Comparison of ENCODE assay signal across 12 cellular contexts in genomic region chr2:176123847-176124273, GRCh38. TPM values are rescaled to one million over a fixed set of nuclear protein-coding genes. Genes with fewer than 3 reads are reported as not detected.
DNase-seq lines count a peak whose midpoint lies in the region; TF ChIP-seq lines count a peak whose summit lies in the region.
"Had no signal": no experiment of that assay in that cellular context is flagged by ENCODE, and none has a peak within 500 bp of the region (broad histone marks: within the 10 kb centered on the region; RNA-seq: fewer than 3 reads in every experiment).

No MANE protein-coding gene starts in this region.

- H3K4me3 Mint-ChIP-seq in CD8-positive, alpha-beta memory T cell = peak overlapping the region in 4 of 7 donors; percentile 13 to 61 (median 60)

- H3K27ac ChIP-seq in CD8-positive, alpha-beta memory T cell (ENCODE audit: low read depth, low read length) = no peak overlapping the region
- H3K27ac ChIP-seq in SK-N-SH (ENCODE audit: low read depth in 2 of 2, low read length in 1 of 2) (peak overlapping the region in 1 of 2 experiments; percentile 22; a peak in 2 of 4 replicates), skeletal muscle tissue (ENCODE audit: low read depth, low read length) (no peak overlapping the region)

- TF ChIP-seq CTCF in SK-N-SH (IDR thresholded peaks at IDR 0.05) = no peak
- TF ChIP-seq CTCF in fibroblast of villous mesenchyme (IDR thresholded peaks at IDR 0.05; ENCODE audit: insufficient read depth, low read depth, low read length) = no peak

- no peak overlapping the region for H3K4me3 ChIP-seq in CD8-positive, alpha-beta memory T cell (ENCODE audit: low read length)
- peak overlapping the region; percentile 66 to 78 for H3K4me3 ChIP-seq in SK-N-SH (ENCODE audit: low read depth in 2 of 2, low read length in 1 of 2)
- peak overlapping the region; percentile 51 for H3K4me3 ChIP-seq in fibroblast of villous mesenchyme (ENCODE audit: low read depth, low read length)
- peak overlapping the region in 2 of 3 donors; percentile 60 to 85 for H3K4me3 ChIP-seq in skeletal muscle tissue (ENCODE audit: low read length in 3 of 3)

- H3K4me1 Mint-ChIP-seq in CD8-positive, alpha-beta memory T cell = peaks cover 20 to 32% (median 24%) of the 10 kb centered on the region in 3 donors

- H3K36me3 ChIP-seq in CD8-positive, alpha-beta memory T cell (ENCODE audit: insufficient read depth, low read length) = no peaks in the 10 kb centered on the region
- H3K36me3 ChIP-seq in SK-N-SH (replicated peaks in 1 of 2; ENCODE audit: control insufficient read depth in 1 of 2, insufficient read depth in 2 of 2, low read length in 1 of 2) (no peaks in the 10 kb centered on the region), skeletal muscle tissue (ENCODE audit: control insufficient read depth in 3 of 3, insufficient read depth in 3 of 3, low read length in 3 of 3) (no peaks in the 10 kb centered on the region)

- DNase-seq in CD8-positive, alpha-beta memory T cell = no peak
- DNase-seq in SK-N-SH = no peak
- DNase-seq in fibroblast of villous mesenchyme (ENCODE audit: low read depth) = peak; percentile 34
- DNase-seq in H4 (ENCODE audit: low spot score) = no peak
- DNase-seq in NCI-H1048 (lab: John Stamatoyannopoulos, UW) = no peak
- no peak for DNase-seq in cerebellar nuclear complex (lab: John Stamatoyannopoulos, UW)
- DNase-seq: DMS153; effector CD4-positive, alpha-beta T cell; hypothalamus; midbrain; small intestine had no signal

- peaks cover 0 to 18% (median 5%) of the 10 kb centered on the region in 5 donors for H3K9me3 Mint-ChIP-seq in CD8-positive, alpha-beta memory T cell

- H3K79me2 ChIP-seq in SK-N-SH (ENCODE audit: insufficient read depth) = no peaks in the 10 kb centered on the region

- CTCF ChIA-PET in CD8-positive, alpha-beta memory T cell (lab: Charles Lee) = interaction anchor here (6.0 kb wide), 1 partner anchor 332 kb away, joined by 79 read pairs; no protein-coding TSS in a partner anchor
- CTCF ChIA-PET in SK-N-SH (lab: Yijun Ruan, JAX) = interaction anchor here (0.6 to 26.1 kb wide), 8 partner anchors 10 to 1025 kb away, joined by 3 to 1047 read pairs (median 50); partner anchors contain the start of gene HOXD10

- peaks cover 0 to 1% (median 0%) of the 10 kb centered on the region in 3 donors for H3K36me3 Mint-ChIP-seq in CD8-positive, alpha-beta memory T cell

- no peaks in the 10 kb centered on the region for H4K20me1 ChIP-seq in SK-N-SH (ENCODE audit: insufficient read depth)

- peaks cover 91% of the 10 kb centered on the region for H3K27me3 ChIP-seq in CD8-positive, alpha-beta memory T cell (ENCODE audit: insufficient read depth, low read length, poor library complexity, severe bottlenecking)
- H3K27me3 ChIP-seq in SK-N-SH (ENCODE audit: insufficient read depth) = no peaks in the 10 kb centered on the region; the same call in 1 of the 2 replicates
- peaks cover 42 to 79% (median 76%) of the 10 kb centered on the region in 3 donors for H3K27me3 ChIP-seq in skeletal muscle tissue (ENCODE audit: control insufficient read depth in 3 of 3, insufficient read depth in 3 of 3, low read length in 3 of 3)

- peaks cover 8% of the 10 kb centered on the region for H3K4me1 ChIP-seq in CD8-positive, alpha-beta memory T cell (ENCODE audit: insufficient read depth, low read length)
- H3K4me1 ChIP-seq in SK-N-SH (ENCODE audit: control insufficient read depth in 1 of 2, insufficient read depth in 2 of 2, low read depth in 1 of 2, low read length in 1 of 2) = peaks cover 4 to 16% of the 10 kb centered on the region in 2 experiments; a peak in 3 of 4 replicates
- H3K4me1 ChIP-seq in skeletal muscle tissue (ENCODE audit: control insufficient read depth in 3 of 3, insufficient read depth in 3 of 3, low read length in 3 of 3) = peaks cover 6 to 18% (median 15%) of the 10 kb centered on the region in 3 donors

- peaks cover 84 to 88% of the 10 kb centered on the region in 2 donors for H3K27me3 Mint-ChIP-seq in CD8-positive, alpha-beta memory T cell

- H2AFZ ChIP-seq in SK-N-SH (ENCODE audit: low read depth) = no peak overlapping the region

- POLR2A ChIA-PET in CD8-positive, alpha-beta memory T cell (lab: Charles Lee) = no interaction called here
- POLR2A ChIA-PET in SK-N-SH (lab: Yijun Ruan, JAX) = interaction anchor here (0.9 to 4.1 kb wide), 3 partner anchors 8 to 514 kb away, joined by 3 to 27 read pairs (median 19); no protein-coding TSS in a partner anchor

- peak overlapping the region in 3 of 8 donors; percentile 42 to 87 (median 63) for H3K27ac Mint-ChIP-seq in CD8-positive, alpha-beta memory T cell

- TF ChIP-seq EP300 in SK-N-SH (IDR thresholded peaks at IDR 0.05; ENCODE audit: borderline replicate concordance in 1 of 2, low read depth in 1 of 2, low read length in 1 of 2) = no peak

- H3K4me2 ChIP-seq in SK-N-SH = peak overlapping the region; percentile 84

- H3K9me3 ChIP-seq in CD8-positive, alpha-beta memory T cell (ENCODE audit: low read length) = no peaks in the 10 kb centered on the region
- H3K9me3 ChIP-seq in SK-N-SH (no peaks in the 10 kb centered on the region), skeletal muscle tissue (ENCODE audit: control insufficient read depth in 3 of 3, low read length in 3 of 3) (no peaks in the 10 kb centered on the region)

- TF ChIP-seq RAD21 in SK-N-SH (IDR thresholded peaks at IDR 0.05; ENCODE audit: low read length) = no peak

- no peaks in the 10 kb centered on the region for H3K9me2 ChIP-seq in SK-N-SH

- 56% methylated on average over 21 of the region's 21 CpGs for WGBS in SK-N-SH (ENCODE audit: low lambda C conversion rate)

- peaks cover 3% of the 10 kb centered on the region for H3F3A ChIP-seq in SK-N-SH (replicated peaks; ENCODE audit: insufficient read depth)

- H3K9ac ChIP-seq in SK-N-SH (no peak overlapping the region), skeletal muscle tissue (ENCODE audit: low read depth in 1 of 3, low read length in 3 of 3) (peak overlapping the region in 1 of 3 donors; percentile 69)

TF ChIP-seq in SK-N-SH, 30 proteins besides CTCF, POLR2A, EP300 and RAD21:
- TF ChIP-seq SIN3A (IDR thresholded peaks at IDR 0.05; ENCODE audit: borderline replicate concordance, low read depth, low read length) (no peak), RXRA (IDR thresholded peaks at IDR 0.05; ENCODE audit: borderline replicate concordance, low read depth) (no peak), ZBTB33 (IDR thresholded peaks at IDR 0.05; ENCODE audit: borderline replicate concordance, low read depth) (no peak), FOSL2 (IDR thresholded peaks at IDR 0.05; ENCODE audit: borderline replicate concordance, low read depth) (no peak), TCF12 (IDR thresholded peaks at IDR 0.05) (no peak), SMC3 (IDR thresholded peaks at IDR 0.05; ENCODE audit: low read depth, low read length) (no peak)

RNA-seq across cellular contexts. Expression of gene HOXD9, which starts 1.3 kb away (rescaled TPM):
- total RNA-seq in CD8-positive, alpha-beta memory T cell = not detected
- polyA plus RNA-seq in CD8-positive, alpha-beta memory T cell = not detected
- polyA plus RNA-seq in SK-N-SH (2012; rRNA removed) = 3.6 and 4.8 TPM in 2 replicates
- polyA plus RNA-seq in SK-N-SH (2012; cell fraction: cytosol; rRNA removed) = 4.2 and 5.0 TPM in 2 replicates
- 4.3 and 6.4 TPM in 2 replicates for polyA plus RNA-seq in SK-N-SH (2012; cell fraction: nucleus; rRNA removed)
- total RNA-seq in fibroblast of villous mesenchyme (10.6 and 11.2 TPM in 2 replicates), skeletal muscle tissue (5.7 TPM)
- 1.1 and 2.1 TPM in 2 replicates for total RNA-seq in H4 (2014; rRNA removed; shearing (Covaris generic))

RNA-seq across cellular contexts. Expression of gene HOXD8, which starts 5.6 kb away (rescaled TPM):
- not detected for total RNA-seq in CD8-positive, alpha-beta memory T cell
- not detected for polyA plus RNA-seq in CD8-positive, alpha-beta memory T cell
- polyA plus RNA-seq in SK-N-SH (2012; rRNA removed) = 6.4 and 8.2 TPM in 2 replicates
- polyA plus RNA-seq in SK-N-SH (2012; cell fraction: cytosol; rRNA removed) = 9.8 and 10.2 TPM in 2 replicates
- 3.2 and 5.0 TPM in 2 replicates for polyA plus RNA-seq in SK-N-SH (2012; cell fraction: nucleus; rRNA removed)
- 11.9 and 15.5 TPM in 2 replicates for total RNA-seq in fibroblast of villous mesenchyme
- 18.8 TPM for total RNA-seq in skeletal muscle tissue
- not detected in 2 replicates for total RNA-seq in H4 (2014; rRNA removed; shearing (Covaris generic))

RNA-seq across cellular contexts. Expression of gene HOXD10, which starts 7.3 kb away (rescaled TPM):
- not detected for total RNA-seq in CD8-positive, alpha-beta memory T cell
- polyA plus RNA-seq in CD8-positive, alpha-beta memory T cell = not detected
- polyA plus RNA-seq in SK-N-SH (2012; rRNA removed) = 0.03 and 0.10 TPM in 2 replicates
- polyA plus RNA-seq in SK-N-SH (2012; cell fraction: cytosol; rRNA removed) = 0.04 TPM in 2 replicates
- 0.06 TPM in 1 of 2 replicates, not detected in the other for polyA plus RNA-seq in SK-N-SH (2012; cell fraction: nucleus; rRNA removed)
- total RNA-seq in fibroblast of villous mesenchyme (39.9 and 58.7 TPM in 2 replicates), skeletal muscle tissue (0.52 TPM)
- not detected in 2 replicates for total RNA-seq in H4 (2014; rRNA removed; shearing (Covaris generic))

RNA-seq across cellular contexts. Expression of gene HOXD11, which starts 16.8 kb away (rescaled TPM):
- not detected for total RNA-seq in CD8-positive, alpha-beta memory T cell
- not detected for polyA plus RNA-seq in CD8-positive, alpha-beta memory T cell
- not detected in 2 replicates for polyA plus RNA-seq in SK-N-SH (2012; rRNA removed)
- not detected in 2 replicates for polyA plus RNA-seq in SK-N-SH (2012; cell fraction: cytosol; rRNA removed)
- polyA plus RNA-seq in SK-N-SH (2012; cell fraction: nucleus; rRNA removed) = not detected in 2 replicates
- 26.4 and 42.3 TPM in 2 replicates for total RNA-seq in fibroblast of villous mesenchyme
- total RNA-seq in skeletal muscle tissue = not detected
- not detected in 2 replicates for total RNA-seq in H4 (2014; rRNA removed; shearing (Covaris generic))
- polyA plus RNA-seq: small intestine had no signal

RNA-seq across cellular contexts. Expression of gene HOXD12, which starts 24.3 kb away (rescaled TPM):
- total RNA-seq in CD8-positive, alpha-beta memory T cell = not detected
- polyA plus RNA-seq in CD8-positive, alpha-beta memory T cell = not detected
- not detected in 2 replicates for polyA plus RNA-seq in SK-N-SH (2012; rRNA removed)
- not detected in 2 replicates for polyA plus RNA-seq in SK-N-SH (2012; cell fraction: cytosol; rRNA removed)
- polyA plus RNA-seq in SK-N-SH (2012; cell fraction: nucleus; rRNA removed) = not detected in 2 replicates
- total RNA-seq in fibroblast of villous mesenchyme = not detected in 2 replicates
- total RNA-seq in skeletal muscle tissue = not detected
- total RNA-seq in H4 (2014; rRNA removed; shearing (Covaris generic)) = not detected in 2 replicates
- polyA plus RNA-seq: small intestine had no signal

Comparison
In these comparisons a context has a peak if more than half of its experiments do, and no peak if none do; other contexts are left out.
1. RNA of gene HOXD8, which starts 5.6 kb away (total RNA-seq): 18.8 TPM in skeletal muscle tissue (single experiment) and 11.9 to 15.5 TPM in fibroblast of villous mesenchyme; not detected in H4 and not detected in CD8-positive, alpha-beta memory T cell; every median in the first group is over 10 times any median in the second.
2. RNA of gene HOXD10, which starts 7.3 kb away (total RNA-seq): 39.9 to 58.7 TPM in fibroblast of villous mesenchyme; 0.52 TPM in skeletal muscle tissue (single experiment), not detected in CD8-positive, alpha-beta memory T cell and not detected in H4; every median in the first group is over 10 times any median in the second.